Comparison of ENCODE assay signal across 8 cellular contexts in genomic region chr14:90522585-90523191, GRCh38.
A peak's percentile ranks its signal among the peaks of the same experiment; 100 is the strongest.
DNase-seq lines count a peak whose midpoint lies in the region; ATAC-seq and TF ChIP-seq lines count a peak whose summit lies in the region.

No MANE protein-coding gene starts in this region.

- TF ChIP-seq CTCF in omental fat pad (IDR thresholded peaks at IDR 0.05), result no peak

- ATAC-seq in omental fat pad (ENCODE audit: low FRiP score) (peak; percentile 73), GM19395 (IDR thresholded peaks at IDR 0.05; ENCODE audit: unreplicated experiment) (no peak), HG02623 (IDR thresholded peaks at IDR 0.05; ENCODE audit: unreplicated experiment) (no peak)

- H3K27ac ChIP-seq in cingulate gyrus (ENCODE audit: low read depth, low read length), result peak overlapping the region; percentile 82

- peak; percentile 31 for DNase-seq in EH (ENCODE audit: low read depth)
- peak; percentile 83 for DNase-seq in NCI-H446 treated with DMSO at 0.1 percent for 48 hours (lab: John Stamatoyannopoulos, UW)
- no peak for DNase-seq in omental fat pad (ENCODE audit: low spot score)
- no peak for DNase-seq in T-helper 9 cell
- no peak for DNase-seq in AG08396 (ENCODE audit: low spot score)

Comparison
In these comparisons a context has a peak if more than half of its experiments do, and no peak if none do; other contexts are left out.
1. DNase-seq: peak in EH (single experiment) and NCI-H446 treated with DMSO at 0.1 percent for 48 hours (single experiment); none in omental fat pad (single experiment), T-helper 9 cell (single experiment) and AG08396 (single experiment).